Comparison of ENCODE assay signal across 15 cellular contexts in genomic region chr2:142880275-142880674, GRCh38. TPM values are rescaled to one million over a fixed set of nuclear protein-coding genes. Genes with fewer than 3 reads are reported as not detected.
DNase-seq lines count a peak whose midpoint lies in the region; ATAC-seq, FAIRE-seq and TF ChIP-seq lines count a peak whose summit lies in the region.
"Had no signal": no experiment of that assay in that cellular context is flagged by ENCODE, and none has a peak within 500 bp of the region (broad histone marks: within the 10 kb centered on the region; RNA-seq: fewer than 3 reads in every experiment).

No MANE protein-coding gene starts in this region.

- peak overlapping the region; percentile 56 for H3K27ac Mint-ChIP-seq in astrocyte (ENCODE audit: unreplicated experiment)
- H3K27ac Mint-ChIP-seq: CD4-positive, alpha-beta memory T cell; natural killer cell treated with Interleukin-12 subunit alpha and Interleukin-12 subunit beta and Interleukin-15 and Interleukin-18, amount 100 ng/mL, for 72 hours had no signal

- H3K4me1 ChIP-seq in astrocyte (ENCODE audit: insufficient read depth, low read length): peaks cover 8% of the 10 kb centered on the region
- H3K4me1 ChIP-seq: uterus had no signal

- no peaks in the 10 kb centered on the region for H3K27me3 Mint-ChIP-seq in astrocyte (ENCODE audit: low read depth, unreplicated experiment)

- FAIRE-seq in astrocyte (lab: Jason Lieb, UNC): peak; percentile 77
- FAIRE-seq: endometrium, small intestine had no signal

- H3K4me3 Mint-ChIP-seq in astrocyte (ENCODE audit: unreplicated experiment): no peak overlapping the region
- H3K4me3 Mint-ChIP-seq: CD4-positive, alpha-beta memory T cell; natural killer cell treated with Interleukin-12 subunit alpha and Interleukin-12 subunit beta and Interleukin-15 and Interleukin-18, amount 100 ng/mL, for 72 hours had no signal

- H2AFZ ChIP-seq in astrocyte (ENCODE audit: low read depth, low read length): no peak overlapping the region

- H3K27me3 ChIP-seq in BJ (ENCODE audit: control insufficient read depth, insufficient read depth, low read length) (no peaks in the 10 kb centered on the region), astrocyte (ENCODE audit: insufficient read depth, low read length) (no peaks in the 10 kb centered on the region)
- H3K27me3 ChIP-seq: uterus had no signal

- peaks cover 12% of the 10 kb centered on the region for H3K4me1 Mint-ChIP-seq in astrocyte (ENCODE audit: low read depth, unreplicated experiment)
- H3K4me1 Mint-ChIP-seq: CD4-positive, alpha-beta memory T cell had no signal

- DNase-seq in BJ (ENCODE audit: low read depth) (peak; percentile 44), HCEC 1CT (peak; percentile 70), astrocyte (ENCODE audit: low read depth) (peak; percentile 82), kidney glomerular epithelial cell (lab: John Stamatoyannopoulos, UW) (peak; percentile 74), SHP77 (lab: John Stamatoyannopoulos, UW) (no peak), NCI-H345 treated with DMSO at 0.1 percent for 48 hours (lab: John Stamatoyannopoulos, UW; ENCODE audit: unreplicated experiment) (no peak)
- no peak for DNase-seq in stimulated activated CD4-positive, alpha-beta T cell treated with anti-CD3 and anti-CD28 coated beads, Interleukin-15, amount 100 ng/mL, for 24 hours
- DNase-seq: CD4-positive, alpha-beta memory T cell; NCI-H187; small intestine; uterus had no signal

- no peaks in the 10 kb centered on the region for H3K79me2 ChIP-seq in astrocyte (ENCODE audit: insufficient read depth, low read length)

- peaks cover 2% of the 10 kb centered on the region for H3K9me3 Mint-ChIP-seq in astrocyte (ENCODE audit: unreplicated experiment)
- H3K9me3 Mint-ChIP-seq: natural killer cell treated with Interleukin-12 subunit alpha and Interleukin-12 subunit beta and Interleukin-15 and Interleukin-18, amount 100 ng/mL, for 72 hours had no signal

- H3K36me3 ChIP-seq in BJ (ENCODE audit: control insufficient read depth, insufficient read depth, low read length) (no peaks in the 10 kb centered on the region), astrocyte (ENCODE audit: insufficient read depth, low read length) (no peaks in the 10 kb centered on the region)
- H3K36me3 ChIP-seq: uterus had no signal

- CTCF ChIA-PET in BJ (lab: Yijun Ruan, JAX): no interaction called here

- ATAC-seq in GM21737 (IDR thresholded peaks at IDR 0.05; ENCODE audit: unreplicated experiment): no peak
- ATAC-seq: natural killer cell treated with Interleukin-12 subunit alpha and Interleukin-12 subunit beta and Interleukin-15 and Interleukin-18, amount 100 ng/mL, for 72 hours had no signal

- TF ChIP-seq CTCF in BJ (IDR thresholded peaks at IDR 0.05; ENCODE audit: insufficient read depth, low read depth, low read length) (no peak), astrocyte (IDR thresholded peaks at IDR 0.05; ENCODE audit: insufficient read depth, low read depth, low read length) (no peak)

- no peak overlapping the region for H3K4me3 ChIP-seq in BJ (ENCODE audit: low read depth, low read length)
- no peak overlapping the region for H3K4me3 ChIP-seq in astrocyte (ENCODE audit: insufficient read depth, low read depth, low read length)
- H3K4me3 ChIP-seq: uterus had no signal

- peak overlapping the region; percentile 17 for H3K4me2 ChIP-seq in astrocyte (ENCODE audit: low read length)

- no peaks in the 10 kb centered on the region for H3K9me3 ChIP-seq in astrocyte (ENCODE audit: insufficient read depth, low read depth, low read length)
- H3K9me3 ChIP-seq: uterus had no signal

- no peaks in the 10 kb centered on the region for H3K36me3 Mint-ChIP-seq in astrocyte (ENCODE audit: low read depth, unreplicated experiment)
- H3K36me3 Mint-ChIP-seq: CD4-positive, alpha-beta memory T cell; natural killer cell treated with Interleukin-12 subunit alpha and Interleukin-12 subunit beta and Interleukin-15 and Interleukin-18, amount 100 ng/mL, for 72 hours had no signal

- H4K20me1 ChIP-seq in astrocyte (ENCODE audit: insufficient read depth, low read length): no peaks in the 10 kb centered on the region

- peak overlapping the region; percentile 16 for H3K27ac ChIP-seq in astrocyte (ENCODE audit: low read depth, low read length)
- H3K27ac ChIP-seq: uterus had no signal

- H3K9ac ChIP-seq in astrocyte (ENCODE audit: low read length): no peak overlapping the region

- POLR2A ChIA-PET in BJ (lab: Charles Lee): interaction anchor here (0.6 kb wide), 1 partner anchor 14 kb away, joined by 3 read pairs; no protein-coding TSS in a partner anchor

RNA-seq across cellular contexts. Expression of gene KYNU, which starts 2.8 kb away (rescaled TPM):
- polyA plus RNA-seq in BJ (2011; rRNA removed): 0.04 TPM in 1 of 2 replicates, not detected in the other
- not detected in 2 replicates for polyA minus RNA-seq in BJ (2011; rRNA and poly(A)+ RNA removed)
- total RNA-seq in astrocyte: 0.72 and 1.2 TPM in 2 replicates
- total RNA-seq: T-helper 1 cell treated with Interleukin-12 subunit alpha and Interleukin-12 subunit beta and Interleukin-4 antibody, amounts not matched to agents 30 ng/mL and 1 ng/mL, for 36 hours had no signal

Comparison
In these comparisons a context has a peak if more than half of its experiments do, and no peak if none do; other contexts are left out.
1. DNase-seq: peak in BJ (single experiment), HCEC 1CT (single experiment), astrocyte (single experiment) and kidney glomerular epithelial cell (single experiment); none in SHP77 (0 of 2), stimulated activated CD4-positive, alpha-beta T cell treated with anti-CD3 and anti-CD28 coated beads, Interleukin-15, amount 100 ng/mL, for 24 hours (single experiment) and NCI-H345 treated with DMSO at 0.1 percent for 48 hours (single experiment).